8 cellular contexts compared by ENCODE assay signal in genomic region chr16:21301168-21301894, GRCh38. TPM values are rescaled to one million over a fixed set of nuclear protein-coding genes. Genes with fewer than 3 reads are reported as not detected.
DNase-seq lines count a peak whose midpoint lies in the region; ATAC-seq and TF ChIP-seq lines count a peak whose summit lies in the region.

No MANE protein-coding gene starts in this region.

- peaks cover 0 to 1% of the 10 kb centered on the region in 2 donors for H3K36me3 Mint-ChIP-seq in CD4-positive, alpha-beta memory T cell
- H3K36me3 Mint-ChIP-seq in activated CD8-positive, alpha-beta T cell treated with anti-CD3 and anti-CD28 coated beads for 36 hours (ENCODE audit: low read depth) = no peaks in the 10 kb centered on the region

- H3K4me1 Mint-ChIP-seq in CD4-positive, alpha-beta memory T cell = peaks cover 12 to 26% (median 21%) of the 10 kb centered on the region in 4 donors
- H3K4me1 Mint-ChIP-seq in activated CD8-positive, alpha-beta T cell treated with anti-CD3 and anti-CD28 coated beads for 36 hours (ENCODE audit: low read depth) = peaks cover 14% of the 10 kb centered on the region

- DNase-seq in CD4-positive, alpha-beta memory T cell = peak in 4 of 5 donors; percentile 9 to 22 (median 16)
- DNase-seq in GM19240 (ENCODE audit: insufficient read length, low spot score) (peak; percentile 56), NCI-H524 (lab: John Stamatoyannopoulos, UW) (peak; percentile 72 to 81), myocyte (ENCODE audit: low read depth) (peak; percentile 77), thyroid gland (peak; percentile 87 to 88)
- peak; percentile 57 for DNase-seq in activated CD8-positive, alpha-beta T cell treated with anti-CD3 and anti-CD28 coated beads for 36 hours

- peak in 1 of 2 donors; percentile 66 for TF ChIP-seq POLR2A in thyroid gland (IDR thresholded peaks at IDR 0.05)

- H3K9me3 ChIP-seq in CD4-positive, alpha-beta memory T cell (ENCODE audit: control insufficient read depth in 1 of 2, low read length in 2 of 2) = no peaks in the 10 kb centered on the region
- H3K9me3 ChIP-seq in thyroid gland = no peaks in the 10 kb centered on the region

- WGBS in thyroid gland, 2 donors = 0% methylated on average over 25 to 34 of the region's 60 CpGs

- no peak for TF ChIP-seq CTCF in activated CD8-positive, alpha-beta T cell treated with anti-CD3 and anti-CD28 coated beads for 36 hours (IDR thresholded peaks at IDR 0.05)
- TF ChIP-seq CTCF in thyroid gland (IDR thresholded peaks at IDR 0.05) = peak in 3 of 6 experiments; percentile 30 to 40 (median 36)

- H3K27ac Mint-ChIP-seq in CD4-positive, alpha-beta memory T cell = peak overlapping the region in 4 of 7 donors; percentile 20 to 60 (median 46)
- no peak overlapping the region for H3K27ac Mint-ChIP-seq in activated CD8-positive, alpha-beta T cell treated with anti-CD3 and anti-CD28 coated beads for 36 hours

- ATAC-seq in HG03378 (IDR thresholded peaks at IDR 0.05; ENCODE audit: unreplicated experiment) (peak; percentile 36), esophagus mucosa (peak; percentile 84)
- ATAC-seq in activated CD8-positive, alpha-beta T cell treated with anti-CD3 and anti-CD28 coated beads for 36 hours = peak; percentile 52

- H3K4me1 ChIP-seq in CD4-positive, alpha-beta memory T cell (ENCODE audit: insufficient read depth, low read length) = peaks cover 18% of the 10 kb centered on the region
- peaks cover 0 to 5% of the 10 kb centered on the region in 2 donors for H3K4me1 ChIP-seq in thyroid gland

- H3K27me3 ChIP-seq in CD4-positive, alpha-beta memory T cell (ENCODE audit: insufficient read depth, low read length) = no peaks in the 10 kb centered on the region
- H3K27me3 ChIP-seq in thyroid gland = no peaks in the 10 kb centered on the region

- H3K9me3 Mint-ChIP-seq in CD4-positive, alpha-beta memory T cell = no peaks in the 10 kb centered on the region
- H3K9me3 Mint-ChIP-seq in activated CD8-positive, alpha-beta T cell treated with anti-CD3 and anti-CD28 coated beads for 36 hours = no peaks in the 10 kb centered on the region

- intact Hi-C loops in CD4-positive, alpha-beta memory T cell (cut with micrococcal nuclease) = no loop called here
- intact Hi-C loops in activated CD8-positive, alpha-beta T cell treated with anti-CD3 and anti-CD28 coated beads for 36 hours (cut with micrococcal nuclease) = loop anchor here (10.0 kb wide), 3 partner anchors 57 to 147 kb away; partner anchors contain the start of genes DNAH3 and LDAF1
- intact Hi-C loops in thyroid gland (cut with DNase I) = loop anchor here (5.0 kb wide), 1 partner anchor 144 kb away; the partner anchor contains the start of gene LDAF1

- H3K4me3 ChIP-seq in CD4-positive, alpha-beta memory T cell (ENCODE audit: low read length in 2 of 2) = peak overlapping the region; percentile 55 to 59
- H3K4me3 ChIP-seq in thyroid gland (replicated peaks in 1 of 3) = peak overlapping the region; percentile 30 to 71 (median 59)

- H3K27me3 Mint-ChIP-seq in CD4-positive, alpha-beta memory T cell = peaks cover 0 to 2% of the 10 kb centered on the region in 2 donors
- H3K27me3 Mint-ChIP-seq in activated CD8-positive, alpha-beta T cell treated with anti-CD3 and anti-CD28 coated beads for 36 hours = peaks cover 44% of the 10 kb centered on the region

- CTCF ChIA-PET in CD4-positive, alpha-beta memory T cell (lab: Charles Lee; ENCODE audit: partially characterized antibody) = interaction anchor here (0.7 to 1.4 kb wide), 3 partner anchors 16 to 451 kb away, joined by 3 to 4 read pairs (median 3); no protein-coding TSS in a partner anchor
- CTCF ChIA-PET in activated CD8-positive, alpha-beta T cell treated with anti-CD3 and anti-CD28 coated beads for 36 hours (lab: Charles Lee) = interaction anchor here (0.6 to 2.3 kb wide), 8 partner anchors 11 to 142 kb away, joined by 3 to 8 read pairs (median 4); no protein-coding TSS in a partner anchor

- H3K4me3 Mint-ChIP-seq in CD4-positive, alpha-beta memory T cell = peak overlapping the region; percentile 88 to 97 (median 92)
- peak overlapping the region; percentile 79 for H3K4me3 Mint-ChIP-seq in activated CD8-positive, alpha-beta T cell treated with anti-CD3 and anti-CD28 coated beads for 36 hours

- POLR2A ChIA-PET in CD4-positive, alpha-beta memory T cell (lab: Charles Lee; ENCODE audit: partially characterized antibody) = no interaction called here
- POLR2A ChIA-PET in activated CD8-positive, alpha-beta T cell treated with anti-CD3 and anti-CD28 coated beads for 36 hours (lab: Charles Lee) = interaction anchor here (0.8 to 0.9 kb wide), 2 partner anchors 90 to 457 kb away, joined by 3 to 5 read pairs; partner anchors contain the start of gene ZP2

- H3K36me3 ChIP-seq in CD4-positive, alpha-beta memory T cell (ENCODE audit: insufficient read depth, low read length) = no peaks in the 10 kb centered on the region
- H3K36me3 ChIP-seq in thyroid gland = no peaks in the 10 kb centered on the region

- no peak overlapping the region for H3K27ac ChIP-seq in CD4-positive, alpha-beta memory T cell (ENCODE audit: low read depth, low read length)
- H3K27ac ChIP-seq in thyroid gland = peak overlapping the region; percentile 35 to 83 (median 77)

RNA-seq across cellular contexts. Expression of gene CRYM, which starts 23.2 kb away (rescaled TPM):
- not detected for total RNA-seq in CD4-positive, alpha-beta memory T cell
- polyA plus RNA-seq in CD4-positive, alpha-beta memory T cell = not detected
- total RNA-seq in activated CD8-positive, alpha-beta T cell treated with anti-CD3 and anti-CD28 coated beads for 36 hours = not detected
- total RNA-seq in esophagus mucosa (5.1 TPM), myocyte (0.73 TPM in 1 of 2 replicates, not detected in the other), thyroid gland (under 1 TPM in 1 of 4 donors, not detected in 3; 0.81 TPM)
- 0.81 TPM for polyA plus RNA-seq in myocyte (2012)

Comparison
In these comparisons a context has a peak if more than half of its experiments do, and no peak if none do; other contexts are left out.
1. DNase-seq: peak in every context shown above with its lines; median percentile 88 in thyroid gland; 77 in myocyte; 76 in NCI-H524; 57 in activated CD8-positive, alpha-beta T cell treated with anti-CD3 and anti-CD28 coated beads for 36 hours; 56 in GM19240; 16 in CD4-positive, alpha-beta memory T cell.